ENCODE assay signal across 8 cellular contexts in genomic region chr17:76446449-76447231, GRCh38. TPM values are rescaled to one million over a fixed set of nuclear protein-coding genes. Genes with fewer than 3 reads are reported as not detected.
DNase-seq lines count a peak whose midpoint lies in the region; FAIRE-seq and TF ChIP-seq lines count a peak whose summit lies in the region.

No MANE protein-coding gene starts in this region.

- CTCF ChIA-PET in GM10248 (lab: Yijun Ruan, JAX): interaction anchor here (1.9 to 2.1 kb wide), 3 partner anchors 12 to 49 kb away, joined by 7 to 8 read pairs (median 7); no protein-coding TSS in a partner anchor

- no peaks in the 10 kb centered on the region for H3K36me3 ChIP-seq in small intestine (ENCODE audit: control insufficient read depth in 2 of 2, insufficient read depth in 2 of 2, low read length in 2 of 2)

- H3K4me1 ChIP-seq in small intestine (ENCODE audit: control insufficient read depth in 2 of 2, insufficient read depth in 1 of 2, low read depth in 1 of 2, low read length in 1 of 2): peaks cover 7% of the 10 kb centered on the region in 2 donors

- H3K27ac ChIP-seq in small intestine (ENCODE audit: low read depth in 1 of 2, low read length in 1 of 2): no peak overlapping the region

- no peak for TF ChIP-seq CTCF in foreskin fibroblast (IDR thresholded peaks at IDR 0.05; ENCODE audit: low read depth, low read length)
- TF ChIP-seq CTCF in GM10266 (IDR thresholded peaks at IDR 0.05; ENCODE audit: control insufficient read depth, insufficient read depth, low read depth, missing control alignments): no peak
- no peak for TF ChIP-seq CTCF in GM10248 (IDR thresholded peaks at IDR 0.05; ENCODE audit: control extremely low read depth, extremely low read depth, low read depth, missing control alignments)

- no peak overlapping the region for H3K4me3 ChIP-seq in foreskin fibroblast (ENCODE audit: low read depth in 1 of 2, low read length in 2 of 2)
- no peak overlapping the region for H3K4me3 ChIP-seq in small intestine (ENCODE audit: low read depth in 1 of 2, low read length in 2 of 2)

- H3K9me3 ChIP-seq in small intestine (ENCODE audit: control insufficient read depth, low read depth): no peaks in the 10 kb centered on the region

- DNase-seq in SIG-M5 treated with dmso at 0.1 percent for 504 hours (lab: John Stamatoyannopoulos, UW; ENCODE audit: unreplicated experiment): peak; percentile 22
- no peak for DNase-seq in SIG-M5 (lab: John Stamatoyannopoulos, UW)
- DNase-seq in RPMI7951 (ENCODE audit: low read depth): peak; percentile 82
- DNase-seq in foreskin fibroblast: peak; percentile 69 to 78
- DNase-seq in small intestine: peak; percentile 79
- DNase-seq in GM10266 (ENCODE audit: extremely low spot score): no peak
- no peak for DNase-seq in ureter (ENCODE audit: low spot score)
- DNase-seq in GM10248 (ENCODE audit: extremely low spot score): no peak

- WGBS in small intestine, 3 donors: 18 to 53% (median 47%) methylated on average over 9 of the region's 9 CpGs

- POLR2A ChIA-PET in GM10248 (lab: Yijun Ruan, JAX): no interaction called here

- no peak for FAIRE-seq in small intestine (lab: Jason Lieb, UNC)

- no peaks in the 10 kb centered on the region for H3K27me3 ChIP-seq in small intestine (ENCODE audit: control insufficient read depth in 2 of 2, insufficient read depth in 2 of 2, low read length in 2 of 2)

RNA-seq across cellular contexts. Expression of gene UBE2O, which starts 6.3 kb away (rescaled TPM):
- total RNA-seq in RPMI7951 (2014; rRNA removed; shearing (Covaris generic)): 7.6 and 9.8 TPM in 2 replicates
- polyA plus RNA-seq in small intestine: 10 to 100 TPM in 1 of 3 donors, 1 to 10 TPM in 2; 5.7 to 12.2 (median 6.9) TPM
- total RNA-seq in ureter: 30.3 TPM

RNA-seq across cellular contexts. Expression of gene AANAT, which starts 20.8 kb away (rescaled TPM):
- total RNA-seq in RPMI7951 (2014; rRNA removed; shearing (Covaris generic)): not detected in 2 replicates
- polyA plus RNA-seq in small intestine: not detected
- not detected for total RNA-seq in ureter

RNA-seq across cellular contexts. Expression of gene RHBDF2, which starts 54.6 kb away (rescaled TPM):
- 22.6 and 24.0 TPM in 2 replicates for total RNA-seq in RPMI7951 (2014; rRNA removed; shearing (Covaris generic))
- 10 to 100 TPM in 1 of 3 donors, 1 to 10 TPM in 2; 2.0 to 17.7 (median 4.1) TPM for polyA plus RNA-seq in small intestine
- total RNA-seq in ureter: 41.6 TPM

Comparison
In these comparisons a context has a peak if more than half of its experiments do, and no peak if none do; other contexts are left out.
1. DNase-seq: peak in SIG-M5 treated with dmso at 0.1 percent for 504 hours (single experiment), RPMI7951 (single experiment), foreskin fibroblast (2 of 2) and small intestine (single experiment); none in SIG-M5 (single experiment), GM10266 (single experiment), ureter (single experiment) and GM10248 (single experiment).